25 cellular contexts compared by ENCODE assay signal in the genomic region with DNA sequence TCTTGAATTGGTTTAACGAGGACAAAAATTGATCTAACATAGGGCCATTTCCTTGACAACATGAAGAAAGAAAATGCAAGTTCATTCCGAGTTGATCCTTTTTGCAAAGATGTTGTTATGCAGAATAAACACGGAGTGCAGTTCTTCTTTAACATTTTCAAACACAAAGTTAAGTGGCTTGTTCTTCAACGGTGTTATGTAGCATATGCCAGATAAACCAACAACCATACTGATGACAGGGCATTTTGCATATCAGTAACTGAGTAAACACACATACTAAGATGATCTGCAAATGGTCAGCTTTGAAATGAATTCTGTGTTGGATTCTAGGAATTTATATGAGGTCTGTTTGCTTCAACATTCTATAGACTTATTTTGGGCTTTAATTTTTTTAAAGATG.
"Had no signal": no experiment of that assay in that cellular context is flagged by ENCODE, and none has a peak within 500 bp of the region (broad histone marks: within the 10 kb centered on the region; RNA-seq: fewer than 3 reads in every experiment).

No MANE protein-coding gene starts in this region.

- H3K27ac ChIP-seq: dorsolateral prefrontal cortex, esophagus muscularis mucosa, gastrocnemius medialis, lower lobe of right lung, pancreas, testis, vagina had no signal

- DNase-seq: cortex of kidney; dorsolateral prefrontal cortex; effector CD8-positive, alpha-beta T cell; gastrocnemius medialis; heart right ventricle; hypothalamus; islet precursor cell; lower lobe of right lung; occipital lobe; pancreas; right cardiac atrium; stimulated activated CD4-positive, alpha-beta T cell treated with anti-CD3 and anti-CD28 coated beads, Interleukin-4, amount 100 ng/mL, for 24 hours; stimulated activated naive CD8-positive, alpha-beta T cell treated with anti-CD3 and anti-CD28 coated beads, Interleukin-15, amount 100 ng/mL, for 72 hours; testis; upper lobe of right lung had no signal

- H3K9me3 ChIP-seq: esophagus muscularis mucosa, gastrocnemius medialis, heart right ventricle, lower lobe of right lung, pancreas, testis, tibial nerve, upper lobe of right lung, vagina had no signal

- H3K27me3 ChIP-seq: esophagus muscularis mucosa, gastrocnemius medialis, heart right ventricle, pancreas, testis, tibial nerve, upper lobe of right lung, vagina had no signal

- FAIRE-seq: endometrium, pancreas had no signal

- H3K36me3 Mint-ChIP-seq: memory B cell; mesothelial cell of epicardium; natural killer cell treated with Interleukin-12 subunit alpha and Interleukin-12 subunit beta and Interleukin-15 and Interleukin-18, amount 100 ng/mL, for 72 hours; stimulated activated memory B cell treated with anti-CD40 and anti-IgM and Interleukin-4, amounts not matched to agents 10 μg/mL and 1 μg/mL and 100 μg/mL, for 72 hours had no signal

- H3K4me1 ChIP-seq: lower lobe of right lung, pancreas, testis had no signal

- H3K4me3 Mint-ChIP-seq: memory B cell; mesothelial cell of epicardium; natural killer cell treated with Interleukin-12 subunit alpha and Interleukin-12 subunit beta and Interleukin-15 and Interleukin-18, amount 100 ng/mL, for 72 hours; stimulated activated memory B cell treated with anti-CD40 and anti-IgM and Interleukin-4, amounts not matched to agents 10 μg/mL and 1 μg/mL and 100 μg/mL, for 72 hours; stimulated activated naive CD8-positive, alpha-beta T cell treated with anti-CD3 and anti-CD28 coated beads, Interleukin-15, amount 100 ng/mL, for 72 hours had no signal

- ATAC-seq: gastrocnemius medialis; heart right ventricle; left lobe of liver; lower lobe of right lung; natural killer cell treated with Interleukin-12 subunit alpha and Interleukin-12 subunit beta and Interleukin-15 and Interleukin-18, amount 100 ng/mL, for 72 hours; pancreas; right cardiac atrium; stimulated activated memory B cell treated with anti-CD40 and anti-IgM and Interleukin-4, amounts not matched to agents 10 μg/mL and 1 μg/mL and 100 μg/mL, for 72 hours; stimulated activated naive CD8-positive, alpha-beta T cell treated with anti-CD3 and anti-CD28 coated beads, Interleukin-15, amount 100 ng/mL, for 72 hours; upper lobe of right lung had no signal

- H3K4me3 ChIP-seq: dorsolateral prefrontal cortex, esophagus muscularis mucosa, gastrocnemius medialis, heart right ventricle, lower lobe of right lung, pancreas, testis, tibial nerve, upper lobe of right lung, vagina had no signal

- H3K36me3 ChIP-seq: esophagus muscularis mucosa, gastrocnemius medialis, heart right ventricle, lower lobe of right lung, pancreas, tibial nerve, upper lobe of right lung, vagina had no signal

- H3K27me3 Mint-ChIP-seq: memory B cell; progenitor cell of endocrine pancreas; stimulated activated memory B cell treated with anti-CD40 and anti-IgM and Interleukin-4, amounts not matched to agents 10 μg/mL and 1 μg/mL and 100 μg/mL, for 72 hours had no signal

- H3K27ac Mint-ChIP-seq: memory B cell; mesothelial cell of epicardium; natural killer cell treated with Interleukin-12 subunit alpha and Interleukin-12 subunit beta and Interleukin-15 and Interleukin-18, amount 100 ng/mL, for 72 hours; progenitor cell of endocrine pancreas; stimulated activated memory B cell treated with anti-CD40 and anti-IgM and Interleukin-4, amounts not matched to agents 10 μg/mL and 1 μg/mL and 100 μg/mL, for 72 hours; stimulated activated naive CD8-positive, alpha-beta T cell treated with anti-CD3 and anti-CD28 coated beads, Interleukin-15, amount 100 ng/mL, for 72 hours had no signal

- H3K4me1 Mint-ChIP-seq: memory B cell; mesothelial cell of epicardium; stimulated activated memory B cell treated with anti-CD40 and anti-IgM and Interleukin-4, amounts not matched to agents 10 μg/mL and 1 μg/mL and 100 μg/mL, for 72 hours; stimulated activated naive CD8-positive, alpha-beta T cell treated with anti-CD3 and anti-CD28 coated beads, Interleukin-15, amount 100 ng/mL, for 72 hours had no signal

- H3K9me3 Mint-ChIP-seq: memory B cell; mesothelial cell of epicardium; stimulated activated memory B cell treated with anti-CD40 and anti-IgM and Interleukin-4, amounts not matched to agents 10 μg/mL and 1 μg/mL and 100 μg/mL, for 72 hours; stimulated activated naive CD8-positive, alpha-beta T cell treated with anti-CD3 and anti-CD28 coated beads, Interleukin-15, amount 100 ng/mL, for 72 hours had no signal
